Comparison of ENCODE assay signal across 8 cellular contexts in genomic region chr3:43162573-43163084, GRCh38. TPM values are rescaled to one million over a fixed set of nuclear protein-coding genes. Genes with fewer than 3 reads are reported as not detected.
A peak's percentile ranks its signal among the peaks of the same experiment; 100 is the strongest.
DNase-seq lines count a peak whose midpoint lies in the region; ATAC-seq, FAIRE-seq and TF ChIP-seq lines count a peak whose summit lies in the region.

No MANE protein-coding gene starts in this region.

- peaks cover 3% of the 10 kb centered on the region for H3K36me3 Mint-ChIP-seq in T-helper 17 cell (ENCODE audit: low read depth)
- H3K36me3 Mint-ChIP-seq in stimulated activated effector memory CD8-positive, alpha-beta T cell treated with anti-CD3 and anti-CD28 coated beads, Interleukin-12 subunit alpha, Interleukin-12 subunit beta, amount 100 ng/mL, for 72 hours = no peaks in the 10 kb centered on the region
- H3K36me3 Mint-ChIP-seq in nephron progenitor cell (ENCODE audit: low read depth) = no peaks in the 10 kb centered on the region

- no peak overlapping the region for H3K27ac ChIP-seq in HepG2 (ENCODE audit: extremely low read length, insufficient read depth, low read length)

- no peaks in the 10 kb centered on the region for H3K27me3 Mint-ChIP-seq in T-helper 17 cell
- peaks cover 7% of the 10 kb centered on the region for H3K27me3 Mint-ChIP-seq in nephron progenitor cell (ENCODE audit: low read depth, poor library complexity)

- peak; percentile 90 for ATAC-seq in T-helper 17 cell
- no peak for ATAC-seq in HepG2
- peak; percentile 73 for ATAC-seq in stimulated activated effector memory CD8-positive, alpha-beta T cell treated with anti-CD3 and anti-CD28 coated beads, Interleukin-12 subunit alpha, Interleukin-12 subunit beta, amount 100 ng/mL, for 72 hours
- ATAC-seq in HG03097 (IDR thresholded peaks at IDR 0.05; ENCODE audit: low FRiP score, unreplicated experiment) = no peak
- ATAC-seq in GM21737 (IDR thresholded peaks at IDR 0.05; ENCODE audit: unreplicated experiment) = no peak

- H3K9ac ChIP-seq in HepG2 (ENCODE audit: insufficient read depth, low read depth, low read length) = no peak overlapping the region

- no peak overlapping the region for H3K4me3 ChIP-seq in HepG2 (replicated peaks in 1 of 3; ENCODE audit: insufficient read depth in 1 of 3, low read depth in 2 of 3, low read length in 3 of 3)

- peak overlapping the region; percentile 14; the same call in 1 of the 2 replicates for H3K4me2 ChIP-seq in HepG2 (ENCODE audit: low read depth, low read length)

- intact Hi-C loops in HepG2 (cut with micrococcal nuclease; ENCODE audit: unreplicated experiment) = loop anchor here (1.0 kb wide), 1 partner anchor 216 kb away; no protein-coding TSS in a partner anchor

- peak overlapping the region; percentile 87 for H3K27ac Mint-ChIP-seq in T-helper 17 cell
- H3K27ac Mint-ChIP-seq in stimulated activated effector memory CD8-positive, alpha-beta T cell treated with anti-CD3 and anti-CD28 coated beads, Interleukin-12 subunit alpha, Interleukin-12 subunit beta, amount 100 ng/mL, for 72 hours = peak overlapping the region; percentile 92
- no peak overlapping the region for H3K27ac Mint-ChIP-seq in nephron progenitor cell

- in situ Hi-C loops in HepG2 (cut with HindIII; ENCODE audit: extremely low pct_ligation_motif_present, low pct_unique_long_range_greater_than_20kb) = no loop called here

- no peak for TF ChIP-seq POLR2A in HepG2 (IDR thresholded peaks at IDR 0.05; ENCODE audit: insufficient read depth in 1 of 2, low read depth in 2 of 2, low read length in 2 of 2)

- no TSS peak for BruUV-seq in HepG2 (replicated peaks; lab: Mats Ljungman, UMichigan)

- H2AFZ ChIP-seq in HepG2 (ENCODE audit: low read length) = no peak overlapping the region

- H3K36me3 ChIP-seq in HepG2 (replicated peaks in 1 of 2; ENCODE audit: control insufficient read depth in 1 of 2, insufficient read depth in 2 of 2, low read length in 2 of 2) = no peaks in the 10 kb centered on the region

- TF ChIP-seq EP300 in HepG2 (IDR thresholded peaks at IDR 0.05; ENCODE audit: low read depth in 2 of 2, low read length in 2 of 2) (no peak), HepG2 (CRISPR knock-in tag; IDR thresholded peaks at IDR 0.05; ENCODE audit: borderline replicate concordance) (no peak)

- no peaks in the 10 kb centered on the region for H3K79me2 ChIP-seq in HepG2 (ENCODE audit: insufficient read depth, low read length)

- peaks cover 0 to 8% of the 10 kb centered on the region in 2 experiments; a peak in 4 of 5 replicates for H3K27me3 ChIP-seq in HepG2 (ENCODE audit: control insufficient read depth in 1 of 2, insufficient read depth in 2 of 2, low read length in 2 of 2)

- 33% methylated on average over 5 of the region's 8 CpGs for WGBS in HepG2 (ENCODE audit: low lambda C conversion rate)

- peaks cover 21% of the 10 kb centered on the region for H3K4me1 Mint-ChIP-seq in T-helper 17 cell
- peaks cover 16% of the 10 kb centered on the region for H3K4me1 Mint-ChIP-seq in stimulated activated effector memory CD8-positive, alpha-beta T cell treated with anti-CD3 and anti-CD28 coated beads, Interleukin-12 subunit alpha, Interleukin-12 subunit beta, amount 100 ng/mL, for 72 hours
- H3K4me1 Mint-ChIP-seq in nephron progenitor cell = peaks cover 12% of the 10 kb centered on the region

- CTCF ChIA-PET in HepG2 (lab: Yijun Ruan, JAX; ENCODE audit: low intra/inter-chr PET ratio, low total read pairs) = interaction anchor here (1.0 kb wide), 1 partner anchor 216 kb away, joined by 5 read pairs; no protein-coding TSS in a partner anchor

- DNase-seq in T-helper 17 cell (peak in 1 of 3 donors; percentile 33), HepG2 (ENCODE audit: low spot score) (no peak), nephron progenitor cell (no peak), NCI-H446 treated with DMSO at 0.1 percent for 48 hours (lab: John Stamatoyannopoulos, UW) (no peak)
- DNase-seq in activated effector memory CD4-positive, alpha-beta T cell treated with Interleukin-2 at 50 U/mL for 16 hours = peak; percentile 46
- DNase-seq in stimulated activated effector memory CD8-positive, alpha-beta T cell treated with anti-CD3 and anti-CD28 coated beads, Interleukin-12 subunit alpha, Interleukin-12 subunit beta, amount 100 ng/mL, for 72 hours (ENCODE audit: low spot score in 2 of 2) = peak in 1 of 2 donors; percentile 61

- POLR2A ChIA-PET in HepG2 (lab: Yijun Ruan, JAX) = no interaction called here

- H3K4me1 ChIP-seq in HepG2 (ENCODE audit: insufficient read depth, low read length) = no peaks in the 10 kb centered on the region

- no peak for TF ChIP-seq CTCF in HepG2 (CRISPR knock-in tag; IDR thresholded peaks at IDR 0.05)
- no peak for TF ChIP-seq CTCF in nephron progenitor cell (IDR thresholded peaks at IDR 0.05)

- no peak for FAIRE-seq in HepG2 (lab: Jason Lieb, UNC)

- TF ChIP-seq RAD21 in HepG2 (CRISPR knock-in tag; IDR thresholded peaks at IDR 0.05) = no peak

- H3K4me3 Mint-ChIP-seq in T-helper 17 cell (peak overlapping the region; percentile 86), nephron progenitor cell (no peak overlapping the region)
- H3K4me3 Mint-ChIP-seq in stimulated activated effector memory CD8-positive, alpha-beta T cell treated with anti-CD3 and anti-CD28 coated beads, Interleukin-12 subunit alpha, Interleukin-12 subunit beta, amount 100 ng/mL, for 72 hours = peak overlapping the region; percentile 71

- H4K20me1 ChIP-seq in HepG2 (ENCODE audit: insufficient read depth, low read length) = no peaks in the 10 kb centered on the region

- H3K9me3 ChIP-seq in T-helper 17 cell (ENCODE audit: control insufficient read depth, low read length, poor library complexity, severe bottlenecking) (peaks cover 5% of the 10 kb centered on the region), HepG2 (ENCODE audit: low read length) (peaks cover 7% of the 10 kb centered on the region)

- peaks cover 10% of the 10 kb centered on the region for H3K9me3 Mint-ChIP-seq in stimulated activated effector memory CD8-positive, alpha-beta T cell treated with anti-CD3 and anti-CD28 coated beads, Interleukin-12 subunit alpha, Interleukin-12 subunit beta, amount 100 ng/mL, for 72 hours
- H3K9me3 Mint-ChIP-seq in nephron progenitor cell = peaks cover 28% of the 10 kb centered on the region

TF ChIP-seq in HepG2, 621 proteins besides CTCF, POLR2A, EP300 and RAD21:
- TF ChIP-seq ZNF710 (CRISPR knock-in tag; IDR thresholded peaks at IDR 0.05; ENCODE audit: borderline replicate concordance) = no peak
TF ChIP-seq in HepG2: peak in this region for 0.

RNA-seq across cellular contexts. Expression of gene POMGNT2, which starts 56.8 kb away (rescaled TPM):
- total RNA-seq in T-helper 17 cell = 1 to 10 TPM; 3.2 to 5.9 TPM
- total RNA-seq in HepG2 (2016; rRNA removed; fragmentation: Illumina TruSeq; extraction: Trizol) = 9.9 and 12.4 TPM in 2 replicates
- total RNA-seq in HepG2 (2016; cell fraction: cytosol; rRNA removed; fragmentation: Illumina TruSeq; extraction: Trizol; ENCODE audit: low read depth) = 7.4 and 8.0 TPM in 2 replicates
- 9.0 and 12.9 TPM in 2 replicates for total RNA-seq in HepG2 (2016; cell fraction: insoluble cytoplasmic fraction; rRNA removed; fragmentation: Illumina TruSeq; extraction: Trizol)
- total RNA-seq in HepG2 (2016; cell fraction: membrane; rRNA removed; fragmentation: Illumina TruSeq; extraction: Trizol) = 16.3 and 18.9 TPM in 2 replicates
- total RNA-seq in HepG2 (2016; cell fraction: nucleus; rRNA removed; fragmentation: Illumina TruSeq; extraction: Trizol) = 6.7 and 8.1 TPM in 2 replicates
- polyA plus RNA-seq in HepG2 (2011; rRNA removed) = 10.5 and 12.1 TPM in 2 replicates
- 9.6 and 13.2 TPM in 2 replicates for polyA plus RNA-seq in HepG2 (2011; cell fraction: cytosol; rRNA removed)
- polyA plus RNA-seq in HepG2 (2011; cell fraction: nucleus; rRNA removed) = 6.6 and 8.5 TPM in 2 replicates
- 4.6 and 5.9 TPM in 2 replicates for polyA plus RNA-seq in HepG2 (2012)
- 8.9 and 9.9 TPM in 2 replicates for polyA plus RNA-seq in HepG2 (2016; cell fraction: cytosol; fragmentation: Illumina TruSeq; extraction: Trizol; ENCODE audit: low read depth)
- polyA plus RNA-seq in HepG2 (2016; cell fraction: insoluble cytoplasmic fraction; fragmentation: Illumina TruSeq; extraction: Trizol; ENCODE audit: low read depth) = 9.0 and 11.6 TPM in 2 replicates
- 17.5 and 18.5 TPM in 2 replicates for polyA plus RNA-seq in HepG2 (2016; cell fraction: membrane; fragmentation: Illumina TruSeq; extraction: Trizol; ENCODE audit: low read depth)
- polyA plus RNA-seq in HepG2 (2016; cell fraction: nucleus; fragmentation: Illumina TruSeq; extraction: Trizol; ENCODE audit: insufficient read depth, low read depth) = 13.6 and 15.1 TPM in 2 replicates
- 13.6 and 22.5 TPM in 2 replicates for polyA minus RNA-seq in HepG2 (2011; rRNA and poly(A)+ RNA removed; ENCODE audit: low replicate concordance)
- polyA minus RNA-seq in HepG2 (2011; cell fraction: cytosol; rRNA and poly(A)+ RNA removed) = 4.5 and 4.6 TPM in 2 replicates
- 2.3 and 2.6 TPM in 2 replicates for polyA minus RNA-seq in HepG2 (2011; cell fraction: nucleus; rRNA and poly(A)+ RNA removed)

Comparison
In these comparisons a context has a peak if more than half of its experiments do, and no peak if none do; other contexts are left out.
1. ATAC-seq: peak in T-helper 17 cell (single experiment) and stimulated activated effector memory CD8-positive, alpha-beta T cell treated with anti-CD3 and anti-CD28 coated beads, Interleukin-12 subunit alpha, Interleukin-12 subunit beta, amount 100 ng/mL, for 72 hours (single experiment); none in HepG2 (single experiment), HG03097 (single experiment) and GM21737 (single experiment).